20 cellular contexts compared by ENCODE assay signal in the genomic region with DNA sequence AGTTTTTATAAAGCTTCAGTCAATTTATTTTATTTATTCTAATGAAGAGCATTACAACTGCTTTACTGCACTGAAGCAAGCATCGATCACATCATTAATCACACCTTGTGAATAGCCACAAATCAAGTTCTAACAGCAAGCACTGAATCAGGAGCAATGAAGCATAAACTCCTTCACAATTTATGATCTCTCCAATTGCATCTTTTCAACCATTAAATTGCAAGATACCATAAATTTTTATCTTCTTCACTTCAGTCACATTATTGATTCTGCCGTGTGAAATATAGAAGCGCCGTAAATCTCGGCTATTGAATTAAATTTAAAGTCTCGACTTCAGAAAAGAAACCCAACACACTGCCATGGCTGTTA.
DNase-seq lines count a peak whose midpoint lies in the region; ATAC-seq and TF ChIP-seq lines count a peak whose summit lies in the region.
"Had no signal": no experiment of that assay in that cellular context is flagged by ENCODE, and none has a peak within 500 bp of the region (broad histone marks: within the 10 kb centered on the region; RNA-seq: fewer than 3 reads in every experiment).

No MANE protein-coding gene starts in this region.

- H3K27ac Mint-ChIP-seq in MCF 10A (ENCODE audit: low read depth, unreplicated experiment) (peak overlapping the region; percentile 80), brain (peak overlapping the region in 3 of 5 experiments; percentile 23 to 87 (median 84))
- H3K27ac Mint-ChIP-seq: activated naive CD4-positive, alpha-beta T cell treated with anti-CD3 and anti-CD28 coated beads, Interleukin-2, amount 10 ng/mL, durations not matched to agents 7 days and 5 days; CD4-positive, alpha-beta memory T cell; naive B cell; T-cell had no signal

- H3K4me2 ChIP-seq in neural cell (ENCODE audit: low read length), result no peak overlapping the region

- no peak overlapping the region for H3K4me3 ChIP-seq in breast epithelium
- H3K4me3 ChIP-seq in neural cell (ENCODE audit: low read length), result peak overlapping the region; percentile 26
- H3K4me3 ChIP-seq in heart left ventricle, result no peak overlapping the region
- H3K4me3 ChIP-seq: colonic mucosa had no signal

- CTCF ChIA-PET in MCF 10A (lab: Yijun Ruan, JAX), result interaction anchor here (1.1 to 1.2 kb wide), 2 partner anchors 81 to 204 kb away, joined by 3 to 5 read pairs; no protein-coding TSS in a partner anchor

- no peak overlapping the region for H3K9ac ChIP-seq in neural cell (ENCODE audit: low read length)

- no peaks in the 10 kb centered on the region for H4K20me1 ChIP-seq in neural cell (ENCODE audit: insufficient read depth)

- WGBS in heart left ventricle, 4 donors, result 94 to 97% (median 95%) methylated on average over 6 of the region's 6 CpGs

- DNase-seq in MCF 10A (ENCODE audit: unreplicated experiment), result no peak
- no peak for DNase-seq in breast epithelium (ENCODE audit: low spot score in 2 of 2)
- no peak for DNase-seq in heart left ventricle
- DNase-seq in dedifferentiated amniotic fluid mesenchymal stem cell (ENCODE audit: extremely low spot score), result no peak
- DNase-seq: activated CD4-positive, alpha-beta T cell treated with anti-CD3 and anti-CD28 coated beads, Interleukin-2, amount 50 U/mL, for 48 hours; activated naive CD4-positive, alpha-beta T cell treated with anti-CD3 and anti-CD28 coated beads, Interleukin-2, amount 10 ng/mL, durations not matched to agents 7 days and 5 days; CD4-positive, alpha-beta memory T cell; colonic mucosa; naive B cell; NCI-H2029; NCI-H82; RPMI8226; stimulated activated naive CD4-positive, alpha-beta T cell; T-cell had no signal

- no peak for ATAC-seq in heart left ventricle
- ATAC-seq in HG02798 (IDR thresholded peaks at IDR 0.05; ENCODE audit: poor library complexity, unreplicated experiment), result no peak
- ATAC-seq in GM18909 (IDR thresholded peaks at IDR 0.05; ENCODE audit: poor library complexity, unreplicated experiment), result no peak
- ATAC-seq: T-cell had no signal

- H3K36me3 ChIP-seq in breast epithelium (no peaks in the 10 kb centered on the region), neural cell (ENCODE audit: insufficient read depth, low read length) (no peaks in the 10 kb centered on the region), heart left ventricle (no peaks in the 10 kb centered on the region)
- H3K36me3 ChIP-seq: colonic mucosa had no signal

- TF ChIP-seq CTCF in MCF 10A (IDR thresholded peaks at IDR 0.05; ENCODE audit: unreplicated experiment) (no peak), breast epithelium (IDR thresholded peaks at IDR 0.05) (no peak), brain (conservative IDR thresholded peaks at IDR 0.05) (no peak), neural cell (IDR thresholded peaks at IDR 0.05; ENCODE audit: poor library complexity, severe bottlenecking) (no peak), heart left ventricle (IDR thresholded peaks at IDR 0.05) (no peak)

- POLR2A ChIA-PET in MCF 10A (lab: Yijun Ruan, JAX), result interaction anchor here (0.9 to 5.4 kb wide), 6 partner anchors 13 to 383 kb away, joined by 3 to 32 read pairs (median 6); no protein-coding TSS in a partner anchor

- H3K4me1 ChIP-seq in breast epithelium (no peaks in the 10 kb centered on the region), heart left ventricle (peaks cover 0 to 3% (median 0%) of the 10 kb centered on the region in 12 donors)
- H3K4me1 ChIP-seq: colonic mucosa had no signal

- no peak overlapping the region for H2AFZ ChIP-seq in neural cell (ENCODE audit: low read depth, low read length)

- no TSS peak for BruUV-seq in MCF 10A (replicated peaks; lab: Mats Ljungman, UMichigan)

- TF ChIP-seq POLR2A in breast epithelium (IDR thresholded peaks at IDR 0.05), result no peak
- no peak for TF ChIP-seq POLR2A in heart left ventricle (IDR thresholded peaks at IDR 0.05)

- H3K4me3 Mint-ChIP-seq in MCF 10A (ENCODE audit: unreplicated experiment) (no peak overlapping the region), brain (peak overlapping the region in 2 of 5 experiments; percentile 30 to 57)
- H3K4me3 Mint-ChIP-seq: activated naive CD4-positive, alpha-beta T cell treated with anti-CD3 and anti-CD28 coated beads, Interleukin-2, amount 10 ng/mL, durations not matched to agents 7 days and 5 days; CD4-positive, alpha-beta memory T cell; naive B cell; T-cell had no signal

- H3K9me2 ChIP-seq in neural cell (ENCODE audit: insufficient read depth, low read length), result no peaks in the 10 kb centered on the region

- H3K27me3 ChIP-seq in breast epithelium, result no peaks in the 10 kb centered on the region
- H3K27me3 ChIP-seq in neural cell (ENCODE audit: insufficient read depth, low read depth, low read length), result no peaks in the 10 kb centered on the region
- H3K27me3 ChIP-seq in heart left ventricle, result no peaks in the 10 kb centered on the region
- H3K27me3 ChIP-seq: colonic mucosa had no signal

- H3K36me3 Mint-ChIP-seq in MCF 10A (ENCODE audit: insufficient read depth, unreplicated experiment), result no peaks in the 10 kb centered on the region
- H3K36me3 Mint-ChIP-seq in brain, result no peaks in the 10 kb centered on the region
- H3K36me3 Mint-ChIP-seq: activated naive CD4-positive, alpha-beta T cell treated with anti-CD3 and anti-CD28 coated beads, Interleukin-2, amount 10 ng/mL, durations not matched to agents 7 days and 5 days; CD4-positive, alpha-beta memory T cell; naive B cell; T-cell; type B pancreatic cell had no signal

- peaks cover 44% of the 10 kb centered on the region for H3K4me1 Mint-ChIP-seq in MCF 10A (ENCODE audit: insufficient read depth, unreplicated experiment)
- H3K4me1 Mint-ChIP-seq in brain, result peaks cover 30% of the 10 kb centered on the region
- H3K4me1 Mint-ChIP-seq: activated naive CD4-positive, alpha-beta T cell treated with anti-CD3 and anti-CD28 coated beads, Interleukin-2, amount 10 ng/mL, durations not matched to agents 7 days and 5 days; CD4-positive, alpha-beta memory T cell; naive B cell; T-cell had no signal

- TF ChIP-seq EP300 in neural cell (conservative IDR thresholded peaks at IDR 0.05; ENCODE audit: poor library complexity, severe bottlenecking), result no peak

- no peaks in the 10 kb centered on the region for H3K79me2 ChIP-seq in neural cell (replicated peaks; ENCODE audit: insufficient read depth, low read length)

- H3K9me3 ChIP-seq in breast epithelium (no peaks in the 10 kb centered on the region), neural cell (ENCODE audit: low read length) (no peaks in the 10 kb centered on the region), heart left ventricle (peaks cover 0 to 5% (median 0%) of the 10 kb centered on the region in 12 donors)
- H3K9me3 ChIP-seq: colonic mucosa had no signal

- H3F3A ChIP-seq in neural cell (ENCODE audit: insufficient read depth, low read length, poor library complexity, severe bottlenecking), result no peaks in the 10 kb centered on the region

- H3K27me3 Mint-ChIP-seq in MCF 10A (ENCODE audit: insufficient read depth, unreplicated experiment), result no peaks in the 10 kb centered on the region
- peaks cover 4% of the 10 kb centered on the region for H3K27me3 Mint-ChIP-seq in brain

- H3K27ac ChIP-seq in breast epithelium, result no peak overlapping the region
- no peak overlapping the region for H3K27ac ChIP-seq in neural cell (ENCODE audit: low read length)
- H3K27ac ChIP-seq in heart left ventricle, result no peak overlapping the region
- H3K27ac ChIP-seq: colonic mucosa, VCaP had no signal

- H3K9me3 Mint-ChIP-seq in MCF 10A (ENCODE audit: unreplicated experiment) (no peaks in the 10 kb centered on the region), brain (peaks cover 0 to 9% (median 2%) of the 10 kb centered on the region in 5 experiments)
- H3K9me3 Mint-ChIP-seq: activated naive CD4-positive, alpha-beta T cell treated with anti-CD3 and anti-CD28 coated beads, Interleukin-2, amount 10 ng/mL, durations not matched to agents 7 days and 5 days; CD4-positive, alpha-beta memory T cell; T-cell had no signal

- intact Hi-C loops in MCF 10A (cut with micrococcal nuclease), result no loop called here
- intact Hi-C loops in breast epithelium (cut with DNase I; ENCODE audit: low total_unique reads), result no loop called here
- intact Hi-C loops in heart left ventricle (cut with DNase I), result no loop called here

- TF ChIP-seq RAD21 in neural cell (conservative IDR thresholded peaks at IDR 0.05), result no peak

TF ChIP-seq in neural cell, 6 proteins besides CTCF, POLR2A, EP300 and RAD21:
- TF ChIP-seq POLR2AphosphoS5 (IDR thresholded peaks at IDR 0.05) (no peak), SMC3 (conservative IDR thresholded peaks at IDR 0.05; ENCODE audit: poor library complexity) (no peak), MXI1 (conservative IDR thresholded peaks at IDR 0.05; ENCODE audit: poor library complexity, severe bottlenecking) (no peak), EZH2 (IDR thresholded peaks at IDR 0.05; ENCODE audit: borderline replicate concordance, insufficient read depth, low read length, poor library complexity, severe bottlenecking) (no peak), TAF1 (IDR thresholded peaks at IDR 0.05; ENCODE audit: low read depth) (no peak)
- TF ChIP-seq, protein P1, sequence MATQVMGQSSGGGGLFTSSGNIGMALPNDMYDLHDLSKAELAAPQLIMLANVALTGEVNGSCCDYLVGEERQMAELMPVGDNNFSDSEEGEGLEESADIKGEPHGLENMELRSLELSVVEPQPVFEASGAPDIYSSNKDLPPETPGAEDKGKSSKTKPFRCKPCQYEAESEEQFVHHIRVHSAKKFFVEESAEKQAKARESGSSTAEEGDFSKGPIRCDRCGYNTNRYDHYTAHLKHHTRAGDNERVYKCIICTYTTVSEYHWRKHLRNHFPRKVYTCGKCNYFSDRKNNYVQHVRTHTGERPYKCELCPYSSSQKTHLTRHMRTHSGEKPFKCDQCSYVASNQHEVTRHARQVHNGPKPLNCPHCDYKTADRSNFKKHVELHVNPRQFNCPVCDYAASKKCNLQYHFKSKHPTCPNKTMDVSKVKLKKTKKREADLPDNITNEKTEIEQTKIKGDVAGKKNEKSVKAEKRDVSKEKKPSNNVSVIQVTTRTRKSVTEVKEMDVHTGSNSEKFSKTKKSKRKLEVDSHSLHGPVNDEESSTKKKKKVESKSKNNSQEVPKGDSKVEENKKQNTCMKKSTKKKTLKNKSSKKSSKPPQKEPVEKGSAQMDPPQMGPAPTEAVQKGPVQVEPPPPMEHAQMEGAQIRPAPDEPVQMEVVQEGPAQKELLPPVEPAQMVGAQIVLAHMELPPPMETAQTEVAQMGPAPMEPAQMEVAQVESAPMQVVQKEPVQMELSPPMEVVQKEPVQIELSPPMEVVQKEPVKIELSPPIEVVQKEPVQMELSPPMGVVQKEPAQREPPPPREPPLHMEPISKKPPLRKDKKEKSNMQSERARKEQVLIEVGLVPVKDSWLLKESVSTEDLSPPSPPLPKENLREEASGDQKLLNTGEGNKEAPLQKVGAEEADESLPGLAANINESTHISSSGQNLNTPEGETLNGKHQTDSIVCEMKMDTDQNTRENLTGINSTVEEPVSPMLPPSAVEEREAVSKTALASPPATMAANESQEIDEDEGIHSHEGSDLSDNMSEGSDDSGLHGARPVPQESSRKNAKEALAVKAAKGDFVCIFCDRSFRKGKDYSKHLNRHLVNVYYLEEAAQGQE (IDR thresholded peaks at IDR 0.05; ENCODE audit: borderline replicate concordance), result no peak
TF ChIP-seq in neural cell: peak in this region for 0.
